16 cellular contexts compared by ENCODE assay signal in genomic region chrX:105567046-105567445, GRCh38.
A peak's percentile ranks its signal among the peaks of the same experiment; 100 is the strongest.
DNase-seq lines count a peak whose midpoint lies in the region; ATAC-seq and TF ChIP-seq lines count a peak whose summit lies in the region.
"Had no signal": no experiment of that assay in that cellular context is flagged by ENCODE, and none has a peak within 500 bp of the region (broad histone marks: within the 10 kb centered on the region; RNA-seq: fewer than 3 reads in every experiment).

No MANE protein-coding gene starts in this region.

- peaks cover 23% of the 10 kb centered on the region for H3K4me1 Mint-ChIP-seq in nephron
- H3K4me1 Mint-ChIP-seq: B cell had no signal

- no peak for ATAC-seq in HG03280 (IDR thresholded peaks at IDR 0.05; ENCODE audit: unreplicated experiment)
- ATAC-seq: CD8-positive, alpha-beta T cell had no signal

- no peak for TF ChIP-seq CTCF in fibroblast of mammary gland (conservative IDR thresholded peaks at IDR 0.05; ENCODE audit: control insufficient read depth, insufficient read depth, low read depth, low read length)
- no peak for TF ChIP-seq CTCF in nephron (IDR thresholded peaks at IDR 0.05; ENCODE audit: unreplicated experiment in 3 of 3)

- no peaks in the 10 kb centered on the region for H3K27me3 Mint-ChIP-seq in nephron (ENCODE audit: low read depth)
- H3K27me3 Mint-ChIP-seq: B cell had no signal

- H3K4me3 Mint-ChIP-seq in nephron = no peak overlapping the region
- H3K4me3 Mint-ChIP-seq: B cell; CD8-positive, alpha-beta T cell; H9 had no signal

- no peaks in the 10 kb centered on the region for H3K9me3 Mint-ChIP-seq in nephron

- H3K36me3 Mint-ChIP-seq in nephron (ENCODE audit: low read depth) = no peaks in the 10 kb centered on the region
- H3K36me3 Mint-ChIP-seq: CD8-positive, alpha-beta T cell had no signal

- no peak overlapping the region for H3K4me3 ChIP-seq in fibroblast of mammary gland (ENCODE audit: control insufficient read depth, low read depth, low read length)
- H3K4me3 ChIP-seq: BLaER1 treated with 17β-estradiol and CSF1 and Interleukin-3, amounts not matched to agents 10 nM and 100 nM had no signal

- peak overlapping the region in 2 of 3 experiments; percentile 3 to 32 for H3K27ac Mint-ChIP-seq in nephron
- H3K27ac Mint-ChIP-seq: B cell; CD8-positive, alpha-beta T cell; H9 had no signal

- DNase-seq in NCI-H82 (lab: John Stamatoyannopoulos, UW) = peak; percentile 34
- DNase-seq in NCI-H82 treated with DMSO at 0.1 percent for 48 hours (lab: John Stamatoyannopoulos, UW; ENCODE audit: unreplicated experiment) = no peak
- peak; percentile 16 for DNase-seq in fibroblast of mammary gland (ENCODE audit: low read depth)
- DNase-seq in amniotic stem cell (lab: John Stamatoyannopoulos, UW) = no peak
- no peak for DNase-seq in T-helper 2 cell
- DNase-seq: 8988T; Calu3; CD8-positive, alpha-beta T cell; DMS53; DND-41; EL; H9 had no signal

Comparison
In these comparisons a context has a peak if more than half of its experiments do, and no peak if none do; other contexts are left out.
1. DNase-seq: peak in NCI-H82 (single experiment) and fibroblast of mammary gland (single experiment); none in NCI-H82 treated with DMSO at 0.1 percent for 48 hours (single experiment), amniotic stem cell (single experiment) and T-helper 2 cell (0 of 5).